ENCODE assay signal across 11 cellular contexts in the genomic region with DNA sequence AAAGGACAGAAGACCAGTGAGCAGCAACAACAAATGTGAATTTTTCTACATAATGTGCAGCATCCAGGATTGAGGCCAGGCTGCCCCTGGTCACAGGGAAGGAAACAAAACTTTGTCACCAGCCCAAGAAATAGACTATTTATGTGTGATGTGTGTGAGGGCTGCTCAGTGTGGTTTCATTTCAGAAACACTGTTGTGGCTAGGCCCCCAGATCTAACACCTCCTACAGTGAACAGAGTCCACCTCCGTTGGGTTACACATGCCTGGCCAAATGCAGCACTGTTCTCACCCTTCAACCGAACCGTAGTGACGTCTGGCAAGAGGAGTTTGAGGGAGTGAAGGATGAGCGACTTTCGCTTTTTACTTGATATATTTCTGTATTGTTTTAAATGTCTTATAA.
DNase-seq lines count a peak whose midpoint lies in the region; ATAC-seq and TF ChIP-seq lines count a peak whose summit lies in the region.
"Had no signal": no experiment of that assay in that cellular context is flagged by ENCODE, and none has a peak within 500 bp of the region (broad histone marks: within the 10 kb centered on the region; RNA-seq: fewer than 3 reads in every experiment).

No MANE protein-coding gene starts in this region.

- H3K4me3 ChIP-seq in coronary artery = no peak overlapping the region
- H3K4me3 ChIP-seq: cardiac muscle cell had no signal

- DNase-seq in stimulated activated CD8-positive, alpha-beta memory T cell treated with anti-CD3 and anti-CD28 coated beads, Interleukin-12 subunit alpha, Interleukin-12 subunit beta, amount 100 ng/mL, for 4 hours (ENCODE audit: low read depth) = peak; percentile 24
- DNase-seq in coronary artery (ENCODE audit: low spot score) = no peak
- no peak for DNase-seq in NCI-H82 (lab: John Stamatoyannopoulos, UW)
- no peak for DNase-seq in activated CD4-positive, CD25-positive, alpha-beta regulatory T cell (lab: John Stamatoyannopoulos, UW)
- DNase-seq: activated CD4-positive, alpha-beta T cell treated with anti-CD3 and anti-CD28 coated beads, Interleukin-2, amount 50 U/mL, for 48 hours; NCI-H1105 treated with DMSO at 0.1 percent for 48 hours had no signal

- ATAC-seq in GM18907 (IDR thresholded peaks at IDR 0.05; ENCODE audit: unreplicated experiment) (peak; percentile 69), GM21723 (IDR thresholded peaks at IDR 0.05; ENCODE audit: unreplicated experiment) (peak; percentile 70), HG03565 (IDR thresholded peaks at IDR 0.05; ENCODE audit: unreplicated experiment) (peak; percentile 71), HG02870 (IDR thresholded peaks at IDR 0.05; ENCODE audit: unreplicated experiment) (no peak)

- no peak for TF ChIP-seq CTCF in coronary artery (IDR thresholded peaks at IDR 0.05)

- H3K27ac ChIP-seq in coronary artery = no peak overlapping the region
- H3K27ac ChIP-seq: cardiac muscle cell had no signal
